13 cellular contexts compared by ENCODE assay signal in the genomic region with DNA sequence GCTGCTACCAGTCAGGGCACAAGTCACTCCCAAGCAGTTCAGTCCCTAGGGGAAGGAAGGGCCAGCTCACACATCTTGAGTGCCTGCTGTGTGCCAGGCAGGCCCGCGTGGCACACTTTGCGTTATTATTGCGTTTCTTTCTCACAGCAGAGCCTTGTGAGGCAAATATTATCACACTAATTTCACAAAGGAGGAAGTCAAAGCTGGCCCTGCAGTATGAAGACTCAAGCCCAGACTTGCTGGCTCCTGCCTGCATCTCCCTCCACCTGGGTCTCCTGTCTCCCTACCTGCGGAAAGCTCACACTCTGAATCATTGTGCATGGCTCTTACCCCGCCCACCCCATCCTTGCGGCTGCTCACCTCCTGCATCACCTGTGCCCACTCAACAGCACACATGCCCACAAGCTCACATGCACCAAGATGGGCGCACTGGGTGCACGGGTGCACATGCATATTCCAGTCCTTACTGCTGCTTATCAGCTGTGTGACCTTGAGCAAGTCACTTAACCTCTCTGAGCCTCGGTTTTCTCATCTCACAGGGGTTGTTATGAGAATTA. TPM values are rescaled to one million over a fixed set of nuclear protein-coding genes. Genes with fewer than 3 reads are reported as not detected.
DNase-seq lines count a peak whose midpoint lies in the region; ATAC-seq, FAIRE-seq and TF ChIP-seq lines count a peak whose summit lies in the region.
"Had no signal": no experiment of that assay in that cellular context is flagged by ENCODE, and none has a peak within 500 bp of the region (broad histone marks: within the 10 kb centered on the region; RNA-seq: fewer than 3 reads in every experiment).

No MANE protein-coding gene starts in this region.

- no peaks in the 10 kb centered on the region for H3K79me2 ChIP-seq in endothelial cell of umbilical vein (ENCODE audit: control insufficient read depth, insufficient read depth, low read length)

- intact Hi-C loops in endothelial cell of umbilical vein (cut with micrococcal nuclease) (no loop called here), mucosa of descending colon (cut with DNase I, micrococcal nuclease) (loop anchor here (10.0 kb wide), 1 partner anchor 58 kb away; no protein-coding TSS in a partner anchor)

- no peaks in the 10 kb centered on the region for H3K9me3 ChIP-seq in endothelial cell of umbilical vein (replicated peaks; ENCODE audit: control insufficient read depth, insufficient read depth, low read length)
- no peaks in the 10 kb centered on the region for H3K9me3 ChIP-seq in skeletal muscle tissue (ENCODE audit: control insufficient read depth in 3 of 3, low read length in 3 of 3)
- no peaks in the 10 kb centered on the region for H3K9me3 ChIP-seq in mucosa of descending colon

- dilution Hi-C loops in endothelial cell of umbilical vein (cut with MboI; ENCODE audit: extremely low pct_ligation_motif_present, low sequenced_read_pairs) = no loop called here

- TF ChIP-seq CTCF in endothelial cell of umbilical vein (IDR thresholded peaks at IDR 0.05; ENCODE audit: extremely low read depth in 1 of 2, insufficient read depth in 1 of 2, low read depth in 1 of 2, low read length in 2 of 2) (no peak), mucosa of descending colon (IDR thresholded peaks at IDR 0.05) (no peak)

- H2AFZ ChIP-seq in endothelial cell of umbilical vein (ENCODE audit: low read depth, low read length) = peak overlapping the region; percentile 42

- ATAC-seq in mucosa of descending colon (no peak), HG03354 (IDR thresholded peaks at IDR 0.05; ENCODE audit: poor library complexity, severe bottlenecking, unreplicated experiment) (no peak), HG03457 (IDR thresholded peaks at IDR 0.05; ENCODE audit: unreplicated experiment) (no peak)
- ATAC-seq: left ventricle myocardium superior had no signal

- no peaks in the 10 kb centered on the region for H3K36me3 ChIP-seq in endothelial cell of umbilical vein (ENCODE audit: control insufficient read depth in 2 of 2, extremely low read depth in 1 of 2, insufficient read depth in 2 of 2, low read length in 2 of 2)
- H3K36me3 ChIP-seq in skeletal muscle tissue (ENCODE audit: control insufficient read depth in 3 of 3, insufficient read depth in 3 of 3, low read length in 3 of 3) = no peaks in the 10 kb centered on the region
- H3K36me3 ChIP-seq in mucosa of descending colon (ENCODE audit: low read depth) = no peaks in the 10 kb centered on the region

- peak overlapping the region; percentile 26 for H3K4me2 ChIP-seq in endothelial cell of umbilical vein (ENCODE audit: insufficient read depth, low read length)

- DNase-seq in GDM1 (lab: John Stamatoyannopoulos, UW) (peak; percentile 34), NCI-H2171 (lab: John Stamatoyannopoulos, UW) (peak; percentile 33), endothelial cell of umbilical vein (ENCODE audit: low read depth, low spot score) (no peak), mucosa of descending colon (no peak), nucleus accumbens (lab: John Stamatoyannopoulos, UW) (no peak)
- DNase-seq: H7; left ventricle myocardium superior; NCI-H2029; stimulated activated CD4-positive, alpha-beta T cell treated with anti-CD3 and anti-CD28 coated beads, Interleukin-4, amount 100 ng/mL, for 24 hours; stimulated activated naive CD8-positive, alpha-beta T cell treated with anti-CD3 and anti-CD28 coated beads, Interleukin-15, amount 100 ng/mL, for 72 hours had no signal

- no peak for TF ChIP-seq POLR2A in endothelial cell of umbilical vein (IDR thresholded peaks at IDR 0.05; ENCODE audit: low read depth, low read length)

- H3K4me1 ChIP-seq in endothelial cell of umbilical vein (ENCODE audit: control insufficient read depth, extremely low read depth, insufficient read depth, low read length) (peaks cover 23% of the 10 kb centered on the region), skeletal muscle tissue (ENCODE audit: control insufficient read depth in 3 of 3, insufficient read depth in 3 of 3, low read length in 3 of 3) (peaks cover 43 to 49% (median 46%) of the 10 kb centered on the region in 3 donors), mucosa of descending colon (ENCODE audit: low read depth) (peaks cover 18% of the 10 kb centered on the region)

- FAIRE-seq in endothelial cell of umbilical vein (lab: Jason Lieb, UNC) = no peak

- no peak overlapping the region for H3K9ac ChIP-seq in endothelial cell of umbilical vein (replicated peaks; ENCODE audit: extremely low read depth, insufficient read depth, low read length)
- peak overlapping the region in 1 of 3 donors; percentile 68 for H3K9ac ChIP-seq in skeletal muscle tissue (ENCODE audit: low read depth in 1 of 3, low read length in 3 of 3)

- no peaks in the 10 kb centered on the region for H4K20me1 ChIP-seq in endothelial cell of umbilical vein (replicated peaks; ENCODE audit: control insufficient read depth, extremely low read depth, insufficient read depth, low read length)

- H3K4me3 ChIP-seq in endothelial cell of umbilical vein (replicated peaks in 1 of 3; ENCODE audit: insufficient read depth in 1 of 3, low read depth in 1 of 3, low read length in 3 of 3) (no peak overlapping the region), skeletal muscle tissue (ENCODE audit: low read length in 3 of 3) (no peak overlapping the region), mucosa of descending colon (no peak overlapping the region)

- TSS peak; percentile 35 for BruUV-seq in endothelial cell of umbilical vein (replicated peaks; lab: Mats Ljungman, UMichigan)

- H3K27ac ChIP-seq in endothelial cell of umbilical vein (ENCODE audit: insufficient read depth, low read depth, low read length) (peak overlapping the region; percentile 53), skeletal muscle tissue (ENCODE audit: low read depth, low read length) (peak overlapping the region; percentile 41)

- H3K27me3 ChIP-seq in endothelial cell of umbilical vein (ENCODE audit: control insufficient read depth in 2 of 2, insufficient read depth in 2 of 2, low read length in 2 of 2) (no peaks in the 10 kb centered on the region), skeletal muscle tissue (ENCODE audit: control insufficient read depth in 3 of 3, insufficient read depth in 3 of 3, low read length in 3 of 3) (no peaks in the 10 kb centered on the region)

- POLR2A ChIA-PET in endothelial cell of umbilical vein (lab: Charles Lee) = interaction anchor here (0.6 to 1.2 kb wide), 3 partner anchors 9 to 102 kb away, joined by 3 to 4 read pairs (median 3); no protein-coding TSS in a partner anchor

- H3K9me1 ChIP-seq in endothelial cell of umbilical vein (replicated peaks; ENCODE audit: control insufficient read depth, extremely low read depth, insufficient read depth, low read length) = no peaks in the 10 kb centered on the region

- CTCF ChIA-PET in endothelial cell of umbilical vein (lab: Charles Lee) = interaction anchor here (0.6 to 5.1 kb wide), 28 partner anchors 7 to 1032 kb away, joined by 3 to 110 read pairs (median 7); a partner anchor contains a TSS

TF ChIP-seq in endothelial cell of umbilical vein, 7 proteins besides CTCF, POLR2A, EP300 and RAD21:
- TF ChIP-seq GATA2 (IDR thresholded peaks at IDR 0.05; ENCODE audit: insufficient read depth, insufficient read length, low read depth, low read length) (no peak), MYC (IDR thresholded peaks at IDR 0.05; ENCODE audit: low read depth, low read length) (peak; percentile 8)
TF ChIP-seq in endothelial cell of umbilical vein: peak in this region for 1.

RNA-seq across cellular contexts. Expression of a gene that starts 31.7 kb away (rescaled TPM):
- 4.4 and 5.6 TPM in 2 replicates for total RNA-seq in endothelial cell of umbilical vein
- polyA plus RNA-seq in endothelial cell of umbilical vein = 4.8 and 4.9 TPM in 2 replicates
- polyA plus RNA-seq in endothelial cell of umbilical vein (2011; cell fraction: cytosol; rRNA removed) = 3.0 and 3.4 TPM in 2 replicates
- polyA plus RNA-seq in endothelial cell of umbilical vein (2011; cell fraction: nucleus; rRNA removed) = 1.9 and 3.0 TPM in 2 replicates
- 2.6 and 4.5 TPM in 2 replicates for polyA plus RNA-seq in endothelial cell of umbilical vein (2012)
- polyA minus RNA-seq in endothelial cell of umbilical vein = 2.8 and 2.9 TPM in 2 replicates
- not detected for polyA minus RNA-seq in endothelial cell of umbilical vein (2011; cell fraction: cytosol; rRNA and poly(A)+ RNA removed)
- 1.7 and 2.0 TPM in 2 replicates for polyA minus RNA-seq in endothelial cell of umbilical vein (2011; cell fraction: nucleus; rRNA and poly(A)+ RNA removed)
- 1.0 TPM for total RNA-seq in skeletal muscle tissue
- 10 to 100 TPM in 2 of 3 donors, 1 to 10 TPM in 1; 7.6 to 20.6 (median 14.5) TPM for total RNA-seq in mucosa of descending colon

RNA-seq across cellular contexts. Expression of a gene that starts 44.3 kb away (rescaled TPM):
- 56.2 and 56.9 TPM in 2 replicates for total RNA-seq in endothelial cell of umbilical vein
- polyA plus RNA-seq in endothelial cell of umbilical vein = 17.7 and 20.8 TPM in 2 replicates
- polyA plus RNA-seq in endothelial cell of umbilical vein (2011; cell fraction: cytosol; rRNA removed) = 25.6 and 25.8 TPM in 2 replicates
- polyA plus RNA-seq in endothelial cell of umbilical vein (2011; cell fraction: nucleus; rRNA removed) = 78.8 and 99.8 TPM in 2 replicates
- 34.5 and 43.4 TPM in 2 replicates for polyA plus RNA-seq in endothelial cell of umbilical vein (2012)
- polyA minus RNA-seq in endothelial cell of umbilical vein = 30.4 and 31.4 TPM in 2 replicates
- polyA minus RNA-seq in endothelial cell of umbilical vein (2011; cell fraction: cytosol; rRNA and poly(A)+ RNA removed) = 7.9 TPM
- polyA minus RNA-seq in endothelial cell of umbilical vein (2011; cell fraction: nucleus; rRNA and poly(A)+ RNA removed) = 43.6 and 52.0 TPM in 2 replicates
- 19.8 TPM for total RNA-seq in skeletal muscle tissue
- 10 to 100 TPM; 15.7 to 41.6 (median 21.6) TPM for total RNA-seq in mucosa of descending colon

Comparison
In these comparisons a context has a peak if more than half of its experiments do, and no peak if none do; other contexts are left out.
1. DNase-seq: peak in GDM1 (single experiment) and NCI-H2171 (single experiment); none in endothelial cell of umbilical vein (single experiment), mucosa of descending colon (0 of 3) and nucleus accumbens (0 of 56).